ENCODE assay signal across 8 cellular contexts in genomic region chr5:150672237-150672883, GRCh38. TPM values are rescaled to one million over a fixed set of nuclear protein-coding genes. Genes with fewer than 3 reads are reported as not detected.
DNase-seq lines count a peak whose midpoint lies in the region; ATAC-seq, FAIRE-seq and TF ChIP-seq lines count a peak whose summit lies in the region.

No MANE protein-coding gene starts in this region.

- no peaks in the 10 kb centered on the region for H3K9me2 ChIP-seq in MM.1S (replicated peaks; ENCODE audit: insufficient read depth, low read length)

- H3K4me3 ChIP-seq in pancreas (peak overlapping the region; percentile 21 to 45 (median 31)), MM.1S (ENCODE audit: low read length) (no peak overlapping the region)

- POLR2A ChIA-PET in CD4-positive, alpha-beta T cell (lab: Charles Lee) = interaction anchor here (2.9 kb wide), 1 partner anchor 28 kb away, joined by 8 read pairs; the partner anchor contains the start of gene RBM22

- H3F3A ChIP-seq in MM.1S (ENCODE audit: insufficient read depth, low read length) = no peaks in the 10 kb centered on the region

- WGBS in pancreas, 2 donors = 9 to 10% methylated on average over 30 to 37 of the region's 38 CpGs

- no peak overlapping the region for H3K9ac ChIP-seq in MM.1S (ENCODE audit: low read length)

- intact Hi-C loops in CD4-positive, alpha-beta T cell (cut with DNase I, micrococcal nuclease) = no loop called here
- intact Hi-C loops in pancreas (cut with DNase I) = no loop called here

- no peak overlapping the region for H3K27ac Mint-ChIP-seq in CD4-positive, alpha-beta T cell
- H3K27ac Mint-ChIP-seq in glutamatergic neuron (ENCODE audit: unreplicated experiment) = no peak overlapping the region

- H3K36me3 Mint-ChIP-seq in CD4-positive, alpha-beta T cell (ENCODE audit: low read depth) = no peaks in the 10 kb centered on the region
- H3K36me3 Mint-ChIP-seq in glutamatergic neuron (ENCODE audit: unreplicated experiment) = no peaks in the 10 kb centered on the region

- CTCF ChIA-PET in CD4-positive, alpha-beta T cell (lab: Charles Lee) = no interaction called here

- peaks cover 21% of the 10 kb centered on the region for H3K27me3 ChIP-seq in CD4-positive, alpha-beta T cell (ENCODE audit: control insufficient read depth, insufficient read depth, low read length)
- H3K27me3 ChIP-seq in pancreas (no peaks in the 10 kb centered on the region), MM.1S (replicated peaks; ENCODE audit: insufficient read depth, low read length) (peaks cover 10% of the 10 kb centered on the region; the same call in 1 of the 2 replicates)

- no peak overlapping the region for H2AFZ ChIP-seq in MM.1S (ENCODE audit: low read length)

- FAIRE-seq in pancreas (lab: Jason Lieb, UNC) = no peak

- peaks cover 14% of the 10 kb centered on the region for H3K4me1 Mint-ChIP-seq in CD4-positive, alpha-beta T cell (ENCODE audit: low read depth)
- H3K4me1 Mint-ChIP-seq in glutamatergic neuron (ENCODE audit: low read depth, unreplicated experiment) = peaks cover 1% of the 10 kb centered on the region

- H3K4me3 Mint-ChIP-seq in CD4-positive, alpha-beta T cell = peak overlapping the region; percentile 83
- H3K4me3 Mint-ChIP-seq in glutamatergic neuron (ENCODE audit: unreplicated experiment) = peak overlapping the region; percentile 81

- peaks cover 25% of the 10 kb centered on the region for H3K27me3 Mint-ChIP-seq in CD4-positive, alpha-beta T cell
- peaks cover 2% of the 10 kb centered on the region for H3K27me3 Mint-ChIP-seq in glutamatergic neuron (ENCODE audit: unreplicated experiment)

- H3K9me3 Mint-ChIP-seq in CD4-positive, alpha-beta T cell = no peaks in the 10 kb centered on the region
- no peaks in the 10 kb centered on the region for H3K9me3 Mint-ChIP-seq in glutamatergic neuron (ENCODE audit: unreplicated experiment)

- no peak overlapping the region for H3K27ac ChIP-seq in CD4-positive, alpha-beta T cell (ENCODE audit: low read depth, low read length)
- H3K27ac ChIP-seq in pancreas (no peak overlapping the region), MM.1S (ENCODE audit: low read length) (no peak overlapping the region)

- peaks cover 0 to 5% (median 0%) of the 10 kb centered on the region in 3 donors for H3K4me1 ChIP-seq in pancreas
- H3K4me1 ChIP-seq in MM.1S (ENCODE audit: low read length) = no peaks in the 10 kb centered on the region

- peak; percentile 61 for ATAC-seq in CD4-positive, alpha-beta T cell (ENCODE audit: poor library complexity)
- peak; percentile 58 to 78 (median 70) for ATAC-seq in pancreas

- peak in 5 of 10 experiments; percentile 5 to 43 (median 17) for DNase-seq in CD4-positive, alpha-beta T cell
- DNase-seq in HT-29 (ENCODE audit: low spot score) (peak; percentile 27), glutamatergic neuron (no peak), pancreas (peak in 2 of 6 donors; percentile 69 to 72), MM.1S (no peak), LoVo (ENCODE audit: low spot score) (no peak), OCI-M1 (lab: John Stamatoyannopoulos, UW) (no peak)
- peak; percentile 49 to 51 for DNase-seq in activated T-cell treated with anti-CD3 and anti-CD28 coated beads, Interleukin-2, amount 50 U/mL, for 48 hours

- no peak overlapping the region for H3K4me2 ChIP-seq in MM.1S (ENCODE audit: low read depth, low read length)

- H4K20me1 ChIP-seq in MM.1S (ENCODE audit: insufficient read depth, low read length) = no peaks in the 10 kb centered on the region

- no peak for TF ChIP-seq CTCF in CD4-positive, alpha-beta T cell (IDR thresholded peaks at IDR 0.05)
- TF ChIP-seq CTCF in glutamatergic neuron (IDR thresholded peaks at IDR 0.05; ENCODE audit: partially characterized antibody, unreplicated experiment) = no peak
- TF ChIP-seq CTCF in pancreas (IDR thresholded peaks at IDR 0.05) = no peak
- no peak for TF ChIP-seq CTCF in MM.1S (IDR thresholded peaks at IDR 0.05; ENCODE audit: low read length)

- H3K9me3 ChIP-seq in CD4-positive, alpha-beta T cell (ENCODE audit: control insufficient read depth, low read length) = no peaks in the 10 kb centered on the region
- H3K9me3 ChIP-seq in pancreas (no peaks in the 10 kb centered on the region), MM.1S (replicated peaks; ENCODE audit: insufficient read depth, low read length) (no peaks in the 10 kb centered on the region)

- H3K79me2 ChIP-seq in MM.1S (ENCODE audit: low read length) = no peaks in the 10 kb centered on the region

- H3K36me3 ChIP-seq in pancreas = no peaks in the 10 kb centered on the region
- H3K36me3 ChIP-seq in MM.1S (replicated peaks; ENCODE audit: insufficient read depth, low read length) = no peaks in the 10 kb centered on the region

RNA-seq across cellular contexts. Expression of gene MYOZ3, which starts 11.3 kb away (rescaled TPM):
- not detected for total RNA-seq in CD4-positive, alpha-beta T cell
- total RNA-seq in HT-29 (2014; rRNA removed; shearing (Covaris generic)) = not detected in 2 replicates
- total RNA-seq in glutamatergic neuron (ENCODE audit: unreplicated experiment) (0.64 TPM), pancreas (under 1 TPM in 5 of 6 donors, not detected in 1; 0.05 to 0.50 (median 0.31) TPM)
- under 1 TPM; 0.23 to 0.28 TPM for polyA plus RNA-seq in pancreas

RNA-seq across cellular contexts. Expression of gene RBM22, which starts 28.5 kb away (rescaled TPM):
- total RNA-seq in CD4-positive, alpha-beta T cell = 100 to 1,000 TPM in 1 of 2 experiments, 10 to 100 TPM in 1; 98.2 to 101 TPM
- total RNA-seq in HT-29 (2014; rRNA removed; shearing (Covaris generic)) = 25.0 and 28.0 TPM in 2 replicates
- total RNA-seq in glutamatergic neuron (ENCODE audit: unreplicated experiment) (39.3 TPM), pancreas (10 to 100 TPM; 14.8 to 25.9 (median 18.4) TPM)
- polyA plus RNA-seq in pancreas = 10 to 100 TPM; 21.3 to 32.3 TPM

RNA-seq across cellular contexts. Expression of gene SYNPO, which starts 31.9 kb away (rescaled TPM):
- total RNA-seq in CD4-positive, alpha-beta T cell = under 1 TPM; 0.06 to 0.14 TPM
- 0.44 and 0.56 TPM in 2 replicates for total RNA-seq in HT-29 (2014; rRNA removed; shearing (Covaris generic))
- total RNA-seq in glutamatergic neuron (ENCODE audit: unreplicated experiment) (16.1 TPM), pancreas (10 to 100 TPM; 23.3 to 68.3 (median 28.4) TPM)
- polyA plus RNA-seq in pancreas = 10 to 100 TPM; 28.8 TPM

Comparison
In these comparisons a context has a peak if more than half of its experiments do, and no peak if none do; other contexts are left out.
1. DNase-seq: peak in HT-29 (single experiment) and activated T-cell treated with anti-CD3 and anti-CD28 coated beads, Interleukin-2, amount 50 U/mL, for 48 hours (2 of 2); none in glutamatergic neuron (single experiment), MM.1S (single experiment), LoVo (single experiment) and OCI-M1 (single experiment).
2. RNA of gene SYNPO, which starts 31.9 kb away (total RNA-seq): 23.3 to 68.3 TPM in pancreas and 16.1 TPM in glutamatergic neuron (single experiment); 0.44 to 0.56 TPM in HT-29 and 0.06 to 0.14 TPM in CD4-positive, alpha-beta T cell; every median in the first group is over 10 times any median in the second.